Comparison of ENCODE assay signal across 1 cellular context in the genomic region with DNA sequence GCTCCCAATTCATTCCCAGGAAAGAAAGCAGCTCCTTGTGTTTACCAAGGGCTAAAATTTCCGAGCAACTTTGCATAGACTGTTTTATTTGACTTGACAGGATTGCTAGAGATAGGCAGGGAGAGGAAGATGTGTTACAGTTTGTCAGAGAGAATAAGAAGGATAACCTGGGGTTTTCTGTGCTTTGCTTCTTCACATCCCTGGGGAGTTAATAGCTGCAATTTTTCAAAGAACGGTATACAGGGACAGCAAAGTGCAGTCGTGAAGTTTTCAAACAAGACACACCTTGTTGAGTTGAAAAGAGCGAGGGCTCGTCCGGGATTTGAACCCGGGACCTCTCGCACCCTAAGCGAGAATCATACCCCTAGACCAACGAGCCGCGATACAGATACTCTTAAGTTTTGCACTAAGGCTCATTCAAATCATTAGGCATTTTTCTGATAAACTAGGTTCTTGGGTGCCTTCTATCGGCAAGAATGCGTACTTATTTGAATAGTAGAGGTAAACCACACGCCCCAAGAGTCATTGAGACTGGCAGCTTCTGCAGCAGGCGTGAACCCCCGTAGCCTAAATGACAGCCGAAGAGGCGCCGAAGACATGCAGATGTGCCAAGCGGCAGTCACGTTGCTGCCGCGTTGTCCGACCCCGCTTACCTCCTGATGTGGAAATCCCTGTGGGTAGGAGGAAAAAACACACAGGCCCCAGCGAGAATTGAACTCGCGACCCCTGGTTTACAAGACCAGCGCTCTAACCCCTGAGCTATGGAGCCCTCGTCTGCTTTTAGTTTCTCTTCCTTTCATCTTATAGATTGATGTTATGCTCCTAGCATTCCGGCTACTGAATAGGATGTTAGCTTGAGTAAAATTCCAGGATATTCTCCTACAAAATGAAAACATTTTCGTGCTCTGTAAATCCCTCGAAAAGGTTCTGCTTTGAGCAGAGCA.
A peak's percentile ranks its signal among the peaks of the same experiment; 100 is the strongest.
TF ChIP-seq lines count a peak whose summit lies in the region.

No MANE protein-coding gene starts in this region.

TF ChIP-seq in HepG2, 621 proteins besides CTCF, POLR2A, EP300 and RAD21 (continued from another document and continues in another):
- TF ChIP-seq MNT (IDR thresholded peaks at IDR 0.05) (peak; percentile 83), PRMT3 (CRISPR knock-in tag; IDR thresholded peaks at IDR 0.05; ENCODE audit: borderline replicate concordance, low read depth) (no peak), GZF1 (CRISPR knock-in tag; IDR thresholded peaks at IDR 0.05) (no peak; the same call in 1 of the 2 replicates), PHF21A (CRISPR knock-in tag; IDR thresholded peaks at IDR 0.05) (peak; percentile 94), GLI4 (CRISPR knock-in tag; IDR thresholded peaks at IDR 0.05; ENCODE audit: borderline replicate concordance) (no peak; the same call in 1 of the 2 replicates), ZFP37 (CRISPR knock-in tag; IDR thresholded peaks at IDR 0.05; ENCODE audit: borderline replicate concordance) (peak; percentile 83; the same call in 1 of the 2 replicates), TCF7 (IDR thresholded peaks at IDR 0.05; ENCODE audit: low read depth) (peak; percentile 7; the same call in 1 of the 2 replicates), MXD1 (CRISPR knock-in tag; IDR thresholded peaks at IDR 0.05) (no peak), ELF3 (CRISPR knock-in tag; IDR thresholded peaks at IDR 0.05) (peak; percentile 73), ZSCAN9 (CRISPR knock-in tag; IDR thresholded peaks at IDR 0.05; ENCODE audit: borderline replicate concordance) (peak; percentile 89), ATM (IDR thresholded peaks at IDR 0.05; ENCODE audit: borderline replicate concordance) (no peak), HHEX (CRISPR knock-in tag; IDR thresholded peaks at IDR 0.05) (peak; percentile 54; the same call in 1 of the 2 replicates), IRX3 (CRISPR knock-in tag; IDR thresholded peaks at IDR 0.05; ENCODE audit: borderline replicate concordance, low read depth) (no peak; the same call in 1 of the 2 replicates), ZNF383 (CRISPR knock-in tag; IDR thresholded peaks at IDR 0.05; ENCODE audit: borderline replicate concordance) (no peak), RORA (CRISPR knock-in tag; IDR thresholded peaks at IDR 0.05) (0 out of 2 replicates have a peak, but pooled peaks have one; percentile 77), ZNF83 (CRISPR knock-in tag; IDR thresholded peaks at IDR 0.05; ENCODE audit: borderline replicate concordance) (no peak), KLF16 (CRISPR knock-in tag; IDR thresholded peaks at IDR 0.05) (peak in 1 of 2 experiments; percentile 94; a peak in 2 of 4 replicates), SMARCE1 (IDR thresholded peaks at IDR 0.05; ENCODE audit: borderline replicate concordance) (no peak), RFX1 (IDR thresholded peaks at IDR 0.05) (no peak), KMT2B (CRISPR knock-in tag; IDR thresholded peaks at IDR 0.05) (peak; percentile 53), GATAD2A (CRISPR knock-in tag; IDR thresholded peaks at IDR 0.05) (peak; percentile 85), ZSCAN5A (CRISPR knock-in tag; IDR thresholded peaks at IDR 0.05; ENCODE audit: borderline replicate concordance) (peak; percentile 82; the same call in 1 of the 2 replicates), MAZ (IDR thresholded peaks at IDR 0.05; ENCODE audit: borderline replicate concordance, low read depth, low read length) (no peak; the same call in 1 of the 2 replicates), MAZ (CRISPR knock-in tag; IDR thresholded peaks at IDR 0.05; ENCODE audit: low read depth) (peak; percentile 88), BCL3 (CRISPR knock-in tag; IDR thresholded peaks at IDR 0.05) (peak; percentile 79; the same call in 1 of the 2 replicates), ZNF790 (CRISPR knock-in tag; IDR thresholded peaks at IDR 0.05; ENCODE audit: borderline replicate concordance) (0 out of 2 replicates have a peak, but pooled peaks have one; percentile 16), U2AF1 (optimal IDR thresholded peaks at IDR 0.05; ENCODE audit: low read depth, low read length) (no peak), KDM4B (CRISPR knock-in tag; IDR thresholded peaks at IDR 0.05) (no peak), TAF15 (IDR thresholded peaks at IDR 0.05; ENCODE audit: low read depth, low read length, poor library complexity, severe bottlenecking) (no peak), ZNF234 (CRISPR knock-in tag; conservative IDR thresholded peaks at IDR 0.05) (peak; percentile 75; the same call in 1 of the 2 replicates), MTF2 (CRISPR knock-in tag; IDR thresholded peaks at IDR 0.05; ENCODE audit: borderline replicate concordance) (no peak), ZNF263 (CRISPR knock-in tag; IDR thresholded peaks at IDR 0.05) (no peak)
- TF ChIP-seq, protein P1, sequence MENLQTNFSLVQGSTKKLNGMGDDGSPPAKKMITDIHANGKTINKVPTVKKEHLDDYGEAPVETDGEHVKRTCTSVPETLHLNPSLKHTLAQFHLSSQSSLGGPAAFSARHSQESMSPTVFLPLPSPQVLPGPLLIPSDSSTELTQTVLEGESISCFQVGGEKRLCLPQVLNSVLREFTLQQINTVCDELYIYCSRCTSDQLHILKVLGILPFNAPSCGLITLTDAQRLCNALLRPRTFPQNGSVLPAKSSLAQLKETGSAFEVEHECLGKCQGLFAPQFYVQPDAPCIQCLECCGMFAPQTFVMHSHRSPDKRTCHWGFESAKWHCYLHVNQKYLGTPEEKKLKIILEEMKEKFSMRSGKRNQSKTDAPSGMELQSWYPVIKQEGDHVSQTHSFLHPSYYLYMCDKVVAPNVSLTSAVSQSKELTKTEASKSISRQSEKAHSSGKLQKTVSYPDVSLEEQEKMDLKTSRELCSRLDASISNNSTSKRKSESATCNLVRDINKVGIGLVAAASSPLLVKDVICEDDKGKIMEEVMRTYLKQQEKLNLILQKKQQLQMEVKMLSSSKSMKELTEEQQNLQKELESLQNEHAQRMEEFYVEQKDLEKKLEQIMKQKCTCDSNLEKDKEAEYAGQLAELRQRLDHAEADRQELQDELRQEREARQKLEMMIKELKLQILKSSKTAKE (CRISPR knock-in tag; IDR thresholded peaks at IDR 0.05; ENCODE audit: borderline replicate concordance): no peak
- TF ChIP-seq, protein P2, sequence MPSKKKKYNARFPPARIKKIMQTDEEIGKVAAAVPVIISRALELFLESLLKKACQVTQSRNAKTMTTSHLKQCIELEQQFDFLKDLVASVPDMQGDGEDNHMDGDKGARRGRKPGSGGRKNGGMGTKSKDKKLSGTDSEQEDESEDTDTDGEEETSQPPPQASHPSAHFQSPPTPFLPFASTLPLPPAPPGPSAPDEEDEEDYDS (CRISPR knock-in tag; IDR thresholded peaks at IDR 0.05): 0 out of 2 replicates have a peak, but pooled peaks have one; percentile 35
- TF ChIP-seq, protein P3, sequence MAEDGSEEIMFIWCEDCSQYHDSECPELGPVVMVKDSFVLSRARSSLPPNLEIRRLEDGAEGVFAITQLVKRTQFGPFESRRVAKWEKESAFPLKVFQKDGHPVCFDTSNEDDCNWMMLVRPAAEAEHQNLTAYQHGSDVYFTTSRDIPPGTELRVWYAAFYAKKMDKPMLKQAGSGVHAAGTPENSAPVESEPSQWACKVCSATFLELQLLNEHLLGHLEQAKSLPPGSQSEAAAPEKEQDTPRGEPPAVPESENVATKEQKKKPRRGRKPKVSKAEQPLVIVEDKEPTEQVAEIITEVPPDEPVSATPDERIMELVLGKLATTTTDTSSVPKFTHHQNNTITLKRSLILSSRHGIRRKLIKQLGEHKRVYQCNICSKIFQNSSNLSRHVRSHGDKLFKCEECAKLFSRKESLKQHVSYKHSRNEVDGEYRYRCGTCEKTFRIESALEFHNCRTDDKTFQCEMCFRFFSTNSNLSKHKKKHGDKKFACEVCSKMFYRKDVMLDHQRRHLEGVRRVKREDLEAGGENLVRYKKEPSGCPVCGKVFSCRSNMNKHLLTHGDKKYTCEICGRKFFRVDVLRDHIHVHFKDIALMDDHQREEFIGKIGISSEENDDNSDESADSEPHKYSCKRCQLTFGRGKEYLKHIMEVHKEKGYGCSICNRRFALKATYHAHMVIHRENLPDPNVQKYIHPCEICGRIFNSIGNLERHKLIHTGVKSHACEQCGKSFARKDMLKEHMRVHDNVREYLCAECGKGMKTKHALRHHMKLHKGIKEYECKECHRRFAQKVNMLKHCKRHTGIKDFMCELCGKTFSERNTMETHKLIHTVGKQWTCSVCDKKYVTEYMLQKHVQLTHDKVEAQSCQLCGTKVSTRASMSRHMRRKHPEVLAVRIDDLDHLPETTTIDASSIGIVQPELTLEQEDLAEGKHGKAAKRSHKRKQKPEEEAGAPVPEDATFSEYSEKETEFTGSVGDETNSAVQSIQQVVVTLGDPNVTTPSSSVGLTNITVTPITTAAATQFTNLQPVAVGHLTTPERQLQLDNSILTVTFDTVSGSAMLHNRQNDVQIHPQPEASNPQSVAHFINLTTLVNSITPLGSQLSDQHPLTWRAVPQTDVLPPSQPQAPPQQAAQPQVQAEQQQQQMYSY (CRISPR knock-in tag; IDR thresholded peaks at IDR 0.05): no peak; the same call in 1 of the 2 replicates
- TF ChIP-seq, protein P4, sequence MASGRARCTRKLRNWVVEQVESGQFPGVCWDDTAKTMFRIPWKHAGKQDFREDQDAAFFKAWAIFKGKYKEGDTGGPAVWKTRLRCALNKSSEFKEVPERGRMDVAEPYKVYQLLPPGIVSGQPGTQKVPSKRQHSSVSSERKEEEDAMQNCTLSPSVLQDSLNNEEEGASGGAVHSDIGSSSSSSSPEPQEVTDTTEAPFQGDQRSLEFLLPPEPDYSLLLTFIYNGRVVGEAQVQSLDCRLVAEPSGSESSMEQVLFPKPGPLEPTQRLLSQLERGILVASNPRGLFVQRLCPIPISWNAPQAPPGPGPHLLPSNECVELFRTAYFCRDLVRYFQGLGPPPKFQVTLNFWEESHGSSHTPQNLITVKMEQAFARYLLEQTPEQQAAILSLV (CRISPR knock-in tag; IDR thresholded peaks at IDR 0.05; ENCODE audit: borderline replicate concordance): peak; percentile 77; the same call in 1 of the 2 replicates
- TF ChIP-seq, protein P5, sequence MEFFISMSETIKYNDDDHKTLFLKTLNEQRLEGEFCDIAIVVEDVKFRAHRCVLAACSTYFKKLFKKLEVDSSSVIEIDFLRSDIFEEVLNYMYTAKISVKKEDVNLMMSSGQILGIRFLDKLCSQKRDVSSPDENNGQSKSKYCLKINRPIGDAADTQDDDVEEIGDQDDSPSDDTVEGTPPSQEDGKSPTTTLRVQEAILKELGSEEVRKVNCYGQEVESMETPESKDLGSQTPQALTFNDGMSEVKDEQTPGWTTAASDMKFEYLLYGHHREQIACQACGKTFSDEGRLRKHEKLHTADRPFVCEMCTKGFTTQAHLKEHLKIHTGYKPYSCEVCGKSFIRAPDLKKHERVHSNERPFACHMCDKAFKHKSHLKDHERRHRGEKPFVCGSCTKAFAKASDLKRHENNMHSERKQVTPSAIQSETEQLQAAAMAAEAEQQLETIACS (CRISPR knock-in tag; IDR thresholded peaks at IDR 0.05): peak; percentile 34; the same call in 1 of the 2 replicates
